21 cellular contexts compared by ENCODE assay signal in genomic region chrX:138886769-138887168, GRCh38.
DNase-seq lines count a peak whose midpoint lies in the region; ATAC-seq, FAIRE-seq and TF ChIP-seq lines count a peak whose summit lies in the region.
"Had no signal": no experiment of that assay in that cellular context is flagged by ENCODE, and none has a peak within 500 bp of the region (broad histone marks: within the 10 kb centered on the region; RNA-seq: fewer than 3 reads in every experiment).

No MANE protein-coding gene starts in this region.

- TF ChIP-seq POLR2A in HepG2 (IDR thresholded peaks at IDR 0.05; ENCODE audit: insufficient read depth in 1 of 2, low read depth in 2 of 2, low read length in 2 of 2), result no peak

- no peak for FAIRE-seq in HepG2 (lab: Jason Lieb, UNC)

- H3K9me3 ChIP-seq in HepG2 (ENCODE audit: low read length), result no peaks in the 10 kb centered on the region
- no peaks in the 10 kb centered on the region for H3K9me3 ChIP-seq in WERI-Rb-1 (ENCODE audit: severe bottlenecking)
- H3K9me3 ChIP-seq: Caco-2, transverse colon had no signal

- ATAC-seq in HepG2 (no peak), HG02763 (IDR thresholded peaks at IDR 0.05; ENCODE audit: unreplicated experiment) (no peak)
- ATAC-seq: left colon; stimulated activated effector memory CD8-positive, alpha-beta T cell treated with anti-CD3 and anti-CD28 coated beads, Interleukin-12 subunit alpha, Interleukin-12 subunit beta, amount 100 ng/mL, for 72 hours; T-cell had no signal

- TF ChIP-seq EP300 in HepG2 (IDR thresholded peaks at IDR 0.05; ENCODE audit: low read depth in 2 of 2, low read length in 2 of 2) (no peak), HepG2 (CRISPR knock-in tag; IDR thresholded peaks at IDR 0.05; ENCODE audit: borderline replicate concordance) (no peak)

- H2AFZ ChIP-seq in HepG2 (ENCODE audit: low read length), result no peak overlapping the region

- POLR2A ChIA-PET in HepG2 (lab: Yijun Ruan, JAX), result no interaction called here
- POLR2A ChIA-PET in activated CD4-positive, alpha-beta memory T cell treated with anti-CD3 and anti-CD28 coated beads, Interleukin-2, amount 10 ng/mL, durations not matched to agents 7 days and 5 days (lab: Charles Lee), result no interaction called here

- H3K27ac Mint-ChIP-seq in activated CD4-positive, alpha-beta memory T cell treated with anti-CD3 and anti-CD28 coated beads, Interleukin-2, amount 10 ng/mL, durations not matched to agents 7 days and 5 days, result no peak overlapping the region
- no peak overlapping the region for H3K27ac Mint-ChIP-seq in activated naive CD4-positive, alpha-beta T cell treated with anti-CD3 and anti-CD28 coated beads, Interleukin-2, amount 10 ng/mL, durations not matched to agents 7 days and 5 days
- H3K27ac Mint-ChIP-seq: HFFc6; IgD-negative memory B cell; stimulated activated effector memory CD8-positive, alpha-beta T cell treated with anti-CD3 and anti-CD28 coated beads, Interleukin-12 subunit alpha, Interleukin-12 subunit beta, amount 100 ng/mL, for 72 hours; T-cell had no signal

- H4K20me1 ChIP-seq in HepG2 (ENCODE audit: insufficient read depth, low read length), result no peaks in the 10 kb centered on the region

- in situ Hi-C loops in HepG2 (cut with HindIII; ENCODE audit: extremely low pct_ligation_motif_present, low pct_unique_long_range_greater_than_20kb), result no loop called here

- H3K4me1 ChIP-seq in HepG2 (ENCODE audit: insufficient read depth, low read length), result no peaks in the 10 kb centered on the region
- H3K4me1 ChIP-seq: Caco-2, transverse colon had no signal

- H3K27me3 ChIP-seq in HepG2 (ENCODE audit: control insufficient read depth in 1 of 2, insufficient read depth in 2 of 2, low read length in 2 of 2) (no peaks in the 10 kb centered on the region), WERI-Rb-1 (ENCODE audit: insufficient read depth, low read depth, severe bottlenecking) (peaks cover 18% of the 10 kb centered on the region)
- H3K27me3 ChIP-seq: brain microvascular endothelial cell, transverse colon had no signal

- no peak overlapping the region for H3K9ac ChIP-seq in HepG2 (ENCODE audit: insufficient read depth, low read depth, low read length)

- no peaks in the 10 kb centered on the region for H3K36me3 Mint-ChIP-seq in activated CD4-positive, alpha-beta memory T cell treated with anti-CD3 and anti-CD28 coated beads, Interleukin-2, amount 10 ng/mL, durations not matched to agents 7 days and 5 days (ENCODE audit: low read depth)
- no peaks in the 10 kb centered on the region for H3K36me3 Mint-ChIP-seq in activated naive CD4-positive, alpha-beta T cell treated with anti-CD3 and anti-CD28 coated beads, Interleukin-2, amount 10 ng/mL, durations not matched to agents 7 days and 5 days
- H3K36me3 Mint-ChIP-seq: IgD-negative memory B cell; stimulated activated effector memory CD8-positive, alpha-beta T cell treated with anti-CD3 and anti-CD28 coated beads, Interleukin-12 subunit alpha, Interleukin-12 subunit beta, amount 100 ng/mL, for 72 hours; T-cell had no signal

- CTCF ChIA-PET in HepG2 (lab: Yijun Ruan, JAX; ENCODE audit: low intra/inter-chr PET ratio, low total read pairs), result no interaction called here
- CTCF ChIA-PET in activated CD4-positive, alpha-beta memory T cell treated with anti-CD3 and anti-CD28 coated beads, Interleukin-2, amount 10 ng/mL, durations not matched to agents 7 days and 5 days (lab: Charles Lee), result no interaction called here
- CTCF ChIA-PET in activated naive CD4-positive, alpha-beta T cell treated with anti-CD3 and anti-CD28 coated beads, Interleukin-2, amount 10 ng/mL, durations not matched to agents 7 days and 5 days (lab: Charles Lee), result no interaction called here

- no peak overlapping the region for H3K4me3 Mint-ChIP-seq in activated CD4-positive, alpha-beta memory T cell treated with anti-CD3 and anti-CD28 coated beads, Interleukin-2, amount 10 ng/mL, durations not matched to agents 7 days and 5 days
- no peak overlapping the region for H3K4me3 Mint-ChIP-seq in activated naive CD4-positive, alpha-beta T cell treated with anti-CD3 and anti-CD28 coated beads, Interleukin-2, amount 10 ng/mL, durations not matched to agents 7 days and 5 days
- H3K4me3 Mint-ChIP-seq: HFFc6; IgD-negative memory B cell; stimulated activated effector memory CD8-positive, alpha-beta T cell treated with anti-CD3 and anti-CD28 coated beads, Interleukin-12 subunit alpha, Interleukin-12 subunit beta, amount 100 ng/mL, for 72 hours; T-cell had no signal

- BruUV-seq in HepG2 (replicated peaks; lab: Mats Ljungman, UMichigan), result no TSS peak

- TF ChIP-seq RAD21 in HepG2 (CRISPR knock-in tag; IDR thresholded peaks at IDR 0.05), result no peak

- peak; percentile 0 for DNase-seq in COR-L47 (lab: John Stamatoyannopoulos, UW)
- peak; percentile 54 for DNase-seq in NCI-H1092 treated with DMSO at 0.1 percent for 48 hours (lab: John Stamatoyannopoulos, UW)
- peak; percentile 46 for DNase-seq in astrocyte of the hippocampus (ENCODE audit: low read depth, low spot score)
- DNase-seq in HepG2 (ENCODE audit: low spot score), result peak; percentile 0
- DNase-seq in WERI-Rb-1, result no peak
- DNase-seq in activated CD4-positive, alpha-beta memory T cell treated with anti-CD3 and anti-CD28 coated beads, Interleukin-2, amount 10 ng/mL, durations not matched to agents 7 days and 5 days, result no peak
- no peak for DNase-seq in activated naive CD4-positive, alpha-beta T cell treated with anti-CD3 and anti-CD28 coated beads, Interleukin-2, amount 10 ng/mL, durations not matched to agents 7 days and 5 days
- DNase-seq: activated effector memory CD4-positive, alpha-beta T cell treated with Interleukin-2 at 50 U/mL for 16 hours; brain microvascular endothelial cell; Caco-2; GF-D8; HFFc6; left colon; NCI-H1436; NCI-H510A; T-cell; transverse colon had no signal

- no peaks in the 10 kb centered on the region for H3K4me1 Mint-ChIP-seq in activated CD4-positive, alpha-beta memory T cell treated with anti-CD3 and anti-CD28 coated beads, Interleukin-2, amount 10 ng/mL, durations not matched to agents 7 days and 5 days
- H3K4me1 Mint-ChIP-seq in activated naive CD4-positive, alpha-beta T cell treated with anti-CD3 and anti-CD28 coated beads, Interleukin-2, amount 10 ng/mL, durations not matched to agents 7 days and 5 days, result no peaks in the 10 kb centered on the region
- H3K4me1 Mint-ChIP-seq: IgD-negative memory B cell; stimulated activated effector memory CD8-positive, alpha-beta T cell treated with anti-CD3 and anti-CD28 coated beads, Interleukin-12 subunit alpha, Interleukin-12 subunit beta, amount 100 ng/mL, for 72 hours; T-cell had no signal

- H3K4me3 ChIP-seq in HepG2 (replicated peaks in 1 of 3; ENCODE audit: insufficient read depth in 1 of 3, low read depth in 2 of 3, low read length in 3 of 3), result no peak overlapping the region
- no peak overlapping the region for H3K4me3 ChIP-seq in WERI-Rb-1 (ENCODE audit: low read depth, low read length)
- H3K4me3 ChIP-seq: skin epidermis, transverse colon had no signal

- H3K79me2 ChIP-seq in HepG2 (ENCODE audit: insufficient read depth, low read length), result no peaks in the 10 kb centered on the region

- no peak overlapping the region for H3K4me2 ChIP-seq in HepG2 (ENCODE audit: low read depth, low read length)

- H3K27ac ChIP-seq in HepG2 (ENCODE audit: extremely low read length, insufficient read depth, low read length), result no peak overlapping the region
- H3K27ac ChIP-seq in WERI-Rb-1, result no peak overlapping the region
- H3K27ac ChIP-seq: brain microvascular endothelial cell, skin epidermis, transverse colon had no signal

- no peaks in the 10 kb centered on the region for H3K36me3 ChIP-seq in HepG2 (replicated peaks in 1 of 2; ENCODE audit: control insufficient read depth in 1 of 2, insufficient read depth in 2 of 2, low read length in 2 of 2)
- no peaks in the 10 kb centered on the region for H3K36me3 ChIP-seq in WERI-Rb-1
- H3K36me3 ChIP-seq: brain microvascular endothelial cell, transverse colon had no signal

- no peak for TF ChIP-seq CTCF in HepG2 (CRISPR knock-in tag; IDR thresholded peaks at IDR 0.05)
- TF ChIP-seq CTCF in WERI-Rb-1 (IDR thresholded peaks at IDR 0.05; ENCODE audit: low read depth, low read length), result no peak

- H3K27me3 Mint-ChIP-seq in activated CD4-positive, alpha-beta memory T cell treated with anti-CD3 and anti-CD28 coated beads, Interleukin-2, amount 10 ng/mL, durations not matched to agents 7 days and 5 days, result no peaks in the 10 kb centered on the region
- no peaks in the 10 kb centered on the region for H3K27me3 Mint-ChIP-seq in activated naive CD4-positive, alpha-beta T cell treated with anti-CD3 and anti-CD28 coated beads, Interleukin-2, amount 10 ng/mL, durations not matched to agents 7 days and 5 days

- intact Hi-C loops in HepG2 (cut with micrococcal nuclease; ENCODE audit: unreplicated experiment), result no loop called here

- 6% methylated on average over 2 of the region's 2 CpGs for whole genome bisulfite sequencing in HepG2 (ENCODE audit: low lambda C conversion rate)

- no peaks in the 10 kb centered on the region for H3K9me3 Mint-ChIP-seq in activated CD4-positive, alpha-beta memory T cell treated with anti-CD3 and anti-CD28 coated beads, Interleukin-2, amount 10 ng/mL, durations not matched to agents 7 days and 5 days
- no peaks in the 10 kb centered on the region for H3K9me3 Mint-ChIP-seq in activated naive CD4-positive, alpha-beta T cell treated with anti-CD3 and anti-CD28 coated beads, Interleukin-2, amount 10 ng/mL, durations not matched to agents 7 days and 5 days

TF ChIP-seq in HepG2, 621 proteins besides CTCF, POLR2A, EP300 and RAD21:
- TF ChIP-seq NFIC (IDR thresholded peaks at IDR 0.05; ENCODE audit: low read length) (no peak), ZNF101 (CRISPR knock-in tag; IDR thresholded peaks at IDR 0.05; ENCODE audit: borderline replicate concordance, low read depth) (no peak)

Comparison
In these comparisons a context has a peak if more than half of its experiments do, and no peak if none do; other contexts are left out.
1. DNase-seq: peak in COR-L47 (single experiment), NCI-H1092 treated with DMSO at 0.1 percent for 48 hours (single experiment), astrocyte of the hippocampus (single experiment) and HepG2 (single experiment); none in WERI-Rb-1 (single experiment), activated CD4-positive, alpha-beta memory T cell treated with anti-CD3 and anti-CD28 coated beads, Interleukin-2, amount 10 ng/mL, durations not matched to agents 7 days and 5 days (single experiment) and activated naive CD4-positive, alpha-beta T cell treated with anti-CD3 and anti-CD28 coated beads, Interleukin-2, amount 10 ng/mL, durations not matched to agents 7 days and 5 days (single experiment).